Comparison of ENCODE assay signal across 22 cellular contexts in the genomic region with DNA sequence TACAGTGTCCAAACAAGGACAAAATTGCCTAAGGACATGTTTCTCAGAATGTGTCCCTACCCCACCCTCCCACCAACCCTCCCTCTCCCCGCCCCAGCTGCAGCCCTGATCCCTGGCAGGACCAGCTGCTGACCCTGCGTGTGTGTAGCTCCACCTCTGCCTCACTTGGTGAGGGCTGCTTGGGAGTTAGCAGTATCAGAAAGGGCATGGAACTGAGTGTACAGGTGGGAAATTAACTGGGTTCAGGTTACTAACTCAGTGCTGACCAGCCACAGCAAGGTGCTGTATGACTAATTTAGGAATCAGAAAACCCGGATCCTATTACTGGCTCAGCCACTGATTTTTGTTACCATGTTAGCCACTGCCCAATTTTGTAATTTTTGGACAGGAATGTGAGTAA. TPM values are rescaled to one million over a fixed set of nuclear protein-coding genes. Genes with fewer than 3 reads are reported as not detected.
"Had no signal": no experiment of that assay in that cellular context is flagged by ENCODE, and none has a peak within 500 bp of the region (broad histone marks: within the 10 kb centered on the region; RNA-seq: fewer than 3 reads in every experiment).

No MANE protein-coding gene starts in this region.

- H3K36me3 ChIP-seq: ascending aorta, esophagus squamous epithelium, right lobe of liver, tibial nerve had no signal

- H3K4me1 ChIP-seq: ascending aorta, esophagus squamous epithelium, right lobe of liver, tibial nerve had no signal

- H3K9me3 ChIP-seq: ascending aorta, esophagus squamous epithelium, right lobe of liver, tibial nerve had no signal

- H3K27ac ChIP-seq: ascending aorta, epithelial cell of prostate, esophagus squamous epithelium, right lobe of liver, tibial nerve, VCaP had no signal

- ATAC-seq: activated CD4-positive, CD25-positive, alpha-beta regulatory T cell treated with anti-CD3 and anti-CD28 coated beads, Interleukin-2, amount 50 U/mL, for 24 hours; left cardiac atrium; left ventricle myocardium superior; right lobe of liver had no signal

- H3K27me3 ChIP-seq: ascending aorta, right lobe of liver, tibial nerve had no signal

- DNase-seq: activated CD4-positive, alpha-beta memory T cell treated with anti-CD3 and anti-CD28 coated beads for 36 hours; activated CD4-positive, alpha-beta T cell treated with anti-CD3 and anti-CD28 coated beads, Interleukin-2, amount 10 ng/mL, durations not matched to agents 24 days and 14 days; activated CD8-positive, alpha-beta memory T cell treated with anti-CD3 and anti-CD28 coated beads, Interleukin-2, amount 50 U/mL, for 4 hours; activated gamma-delta T cell; activated naive CD4-positive, alpha-beta T cell treated with anti-CD3 and anti-CD28 coated beads, Interleukin-2, amount 10 ng/mL, durations not matched to agents 7 days and 5 days; activated naive CD8-positive, alpha-beta T cell treated with anti-CD3 and anti-CD28 coated beads, Interleukin-2, amount 10 ng/mL, durations not matched to agents 7 days and 5 days; activated T-cell treated with anti-CD3 and anti-CD28 coated beads, Interleukin-2, amount 50 U/mL, for 1 hour; caudate nucleus; esophagus squamous epithelium; left cardiac atrium; left ventricle myocardium superior; posterior cingulate gyrus; right lobe of liver; stimulated activated CD4-positive, alpha-beta T cell treated with anti-CD3 and anti-CD28 coated beads, Interleukin-2, amount 100 ng/mL, for 48 hours; stimulated activated naive CD4-positive, alpha-beta T cell treated with Interleukin-2 at 50 U/mL for 16 hours; T-helper 9 cell had no signal

- H3K4me3 ChIP-seq: ascending aorta, esophagus squamous epithelium, right lobe of liver, tibial nerve had no signal

RNA-seq across cellular contexts. Expression of a gene that starts 11.3 kb away (rescaled TPM):
- total RNA-seq: ascending aorta, lung microvascular endothelial cell, tibial nerve had no signal
